32 cellular contexts compared by ENCODE assay signal in the genomic region with DNA sequence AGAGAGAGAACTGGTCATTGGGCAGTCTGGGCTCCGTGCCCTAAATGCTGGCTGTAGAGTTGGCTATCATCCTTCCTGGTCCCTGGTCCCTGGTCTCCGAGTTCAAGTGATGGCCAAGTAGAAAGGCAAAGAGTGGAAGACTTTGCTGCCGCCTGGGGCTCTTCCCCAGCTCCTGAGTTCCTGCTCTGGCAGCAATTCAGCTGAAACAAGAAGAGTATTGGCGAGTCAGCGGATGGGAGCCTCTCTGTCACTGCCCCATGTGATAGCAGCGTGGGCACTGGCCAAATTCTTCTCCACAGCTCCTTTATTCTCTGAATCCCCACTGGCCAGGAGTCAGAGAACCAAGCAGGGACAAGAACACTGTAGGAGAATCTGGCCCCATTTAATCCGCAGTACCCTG.
DNase-seq lines count a peak whose midpoint lies in the region; ATAC-seq and TF ChIP-seq lines count a peak whose summit lies in the region.
"Had no signal": no experiment of that assay in that cellular context is flagged by ENCODE, and none has a peak within 500 bp of the region (broad histone marks: within the 10 kb centered on the region; RNA-seq: fewer than 3 reads in every experiment).

No MANE protein-coding gene starts in this region.

- no peak overlapping the region for H3K27ac Mint-ChIP-seq in stimulated activated naive CD8-positive, alpha-beta T cell treated with anti-CD3 and anti-CD28 coated beads, Interleukin-15, amount 100 ng/mL, for 72 hours
- H3K27ac Mint-ChIP-seq in activated CD8-positive, alpha-beta memory T cell treated with anti-CD3 and anti-CD28 coated beads, Interleukin-2, amount 10 ng/mL, durations not matched to agents 7 days and 5 days = no peak overlapping the region
- H3K27ac Mint-ChIP-seq: activated CD4-positive, alpha-beta T cell treated with anti-CD3 and anti-CD28 coated beads for 36 hours; activated T-cell treated with anti-CD3 and anti-CD28 coated beads, Interleukin-2, amount 50 U/mL, for 24 hours; CD8-positive, alpha-beta memory T cell; dendritic cell treated with granulocyte-macrophage colony-stimulating factor and Interleukin-4, amounts not matched to agents 40 ng/mL and 50 ng/mL, for 4 days; immature natural killer cell; naive thymus-derived CD8-positive, alpha-beta T cell; T-helper 17 cell had no signal

- H3K4me3 Mint-ChIP-seq in stimulated activated naive CD8-positive, alpha-beta T cell treated with anti-CD3 and anti-CD28 coated beads, Interleukin-15, amount 100 ng/mL, for 72 hours = no peak overlapping the region
- no peak overlapping the region for H3K4me3 Mint-ChIP-seq in activated CD8-positive, alpha-beta memory T cell treated with anti-CD3 and anti-CD28 coated beads, Interleukin-2, amount 10 ng/mL, durations not matched to agents 7 days and 5 days
- H3K4me3 Mint-ChIP-seq: activated CD4-positive, alpha-beta T cell treated with anti-CD3 and anti-CD28 coated beads for 36 hours; activated T-cell treated with anti-CD3 and anti-CD28 coated beads, Interleukin-2, amount 50 U/mL, for 24 hours; CD8-positive, alpha-beta memory T cell; dendritic cell treated with granulocyte-macrophage colony-stimulating factor and Interleukin-4, amounts not matched to agents 40 ng/mL and 50 ng/mL, for 4 days; immature natural killer cell; naive thymus-derived CD8-positive, alpha-beta T cell; T-helper 17 cell had no signal

- H3K4me3 ChIP-seq in dorsolateral prefrontal cortex (peak overlapping the region in 54 of 59 donors; percentile 3 to 62 (median 40)), testis (no peak overlapping the region)
- H3K4me3 ChIP-seq: adrenal gland, GM23248, K562, left lung, MG63, ovary, SK-N-MC, spleen, transverse colon had no signal

- H3K9me3 Mint-ChIP-seq in stimulated activated naive CD8-positive, alpha-beta T cell treated with anti-CD3 and anti-CD28 coated beads, Interleukin-15, amount 100 ng/mL, for 72 hours = no peaks in the 10 kb centered on the region
- H3K9me3 Mint-ChIP-seq in activated CD8-positive, alpha-beta memory T cell treated with anti-CD3 and anti-CD28 coated beads, Interleukin-2, amount 10 ng/mL, durations not matched to agents 7 days and 5 days (ENCODE audit: low read depth) = no peaks in the 10 kb centered on the region
- H3K9me3 Mint-ChIP-seq: activated T-cell treated with anti-CD3 and anti-CD28 coated beads, Interleukin-2, amount 50 U/mL, for 24 hours; dendritic cell treated with granulocyte-macrophage colony-stimulating factor and Interleukin-4, amounts not matched to agents 40 ng/mL and 50 ng/mL, for 4 days had no signal

- no peaks in the 10 kb centered on the region for H3K9me3 ChIP-seq in testis
- H3K9me3 ChIP-seq: adrenal gland, left lung, MG63, ovary, spleen, transverse colon had no signal

- H3K36me3 ChIP-seq in testis (ENCODE audit: low read depth, missing control alignments) = no peaks in the 10 kb centered on the region
- H3K36me3 ChIP-seq: adrenal gland, left lung, MG63, ovary, spleen, transverse colon had no signal

- H3K27ac ChIP-seq in dorsolateral prefrontal cortex = peak overlapping the region; percentile 33 to 96 (median 89)
- no peak overlapping the region for H3K27ac ChIP-seq in testis
- H3K27ac ChIP-seq: adrenal gland, GM23248, left lung, ovary, RWPE1, SK-N-MC, spleen, transverse colon had no signal

- ATAC-seq in stimulated activated naive CD8-positive, alpha-beta T cell treated with anti-CD3 and anti-CD28 coated beads, Interleukin-15, amount 100 ng/mL, for 72 hours = no peak
- no peak for ATAC-seq in activated CD8-positive, alpha-beta memory T cell treated with anti-CD3 and anti-CD28 coated beads, Interleukin-2, amount 10 ng/mL, durations not matched to agents 7 days and 5 days
- ATAC-seq: activated CD4-positive, alpha-beta T cell treated with anti-CD3 and anti-CD28 coated beads for 36 hours; K562; left lung; naive thymus-derived CD8-positive, alpha-beta T cell; right cardiac atrium; T-helper 17 cell had no signal

- no peak for TF ChIP-seq POLR2A in testis (IDR thresholded peaks at IDR 0.05)

- 43 to 48% methylated on average over 4 to 7 of the region's 7 CpGs for WGBS in testis, 2 donors

- CTCF ChIA-PET in activated CD8-positive, alpha-beta memory T cell treated with anti-CD3 and anti-CD28 coated beads, Interleukin-2, amount 10 ng/mL, durations not matched to agents 7 days and 5 days (lab: Charles Lee) = no interaction called here

- TF ChIP-seq CTCF in dorsolateral prefrontal cortex (IDR thresholded peaks at IDR 0.05 in 54 of 56, conservative IDR thresholded peaks at IDR 0.05 in 2 of 56; ENCODE audit: low read depth in 1 of 56, partially characterized antibody in 56 of 56) (peak in 43 of 56 donors; percentile 2 to 66 (median 37)), testis (IDR thresholded peaks at IDR 0.05) (no peak)

- no peaks in the 10 kb centered on the region for H3K4me1 Mint-ChIP-seq in stimulated activated naive CD8-positive, alpha-beta T cell treated with anti-CD3 and anti-CD28 coated beads, Interleukin-15, amount 100 ng/mL, for 72 hours
- H3K4me1 Mint-ChIP-seq in activated CD8-positive, alpha-beta memory T cell treated with anti-CD3 and anti-CD28 coated beads, Interleukin-2, amount 10 ng/mL, durations not matched to agents 7 days and 5 days = no peaks in the 10 kb centered on the region
- H3K4me1 Mint-ChIP-seq: activated CD4-positive, alpha-beta T cell treated with anti-CD3 and anti-CD28 coated beads for 36 hours; CD8-positive, alpha-beta memory T cell; immature natural killer cell; naive thymus-derived CD8-positive, alpha-beta T cell; T-helper 17 cell had no signal

- H3K36me3 Mint-ChIP-seq in activated CD8-positive, alpha-beta memory T cell treated with anti-CD3 and anti-CD28 coated beads, Interleukin-2, amount 10 ng/mL, durations not matched to agents 7 days and 5 days = no peaks in the 10 kb centered on the region
- H3K36me3 Mint-ChIP-seq: CD8-positive, alpha-beta memory T cell; immature natural killer cell; naive thymus-derived CD8-positive, alpha-beta T cell had no signal

- H3K27me3 Mint-ChIP-seq in stimulated activated naive CD8-positive, alpha-beta T cell treated with anti-CD3 and anti-CD28 coated beads, Interleukin-15, amount 100 ng/mL, for 72 hours = peaks cover 12% of the 10 kb centered on the region
- no peaks in the 10 kb centered on the region for H3K27me3 Mint-ChIP-seq in activated CD8-positive, alpha-beta memory T cell treated with anti-CD3 and anti-CD28 coated beads, Interleukin-2, amount 10 ng/mL, durations not matched to agents 7 days and 5 days
- H3K27me3 Mint-ChIP-seq: CD8-positive, alpha-beta memory T cell; T-helper 17 cell had no signal

- H3K27me3 ChIP-seq in dorsolateral prefrontal cortex (no peaks in the 10 kb centered on the region), testis (no peaks in the 10 kb centered on the region)
- H3K27me3 ChIP-seq: adrenal gland, left lung, ovary, transverse colon had no signal

- no peaks in the 10 kb centered on the region for H3K4me1 ChIP-seq in testis
- H3K4me1 ChIP-seq: adrenal gland, left lung, spleen, transverse colon had no signal

- DNase-seq in NCI-H510A treated with DMSO at 0.1 percent for 48 hours (lab: John Stamatoyannopoulos, UW) = peak; percentile 28
- DNase-seq in NCI-H510A (lab: John Stamatoyannopoulos, UW) = no peak
- peak; percentile 29 to 94 (median 89) for DNase-seq in dorsolateral prefrontal cortex
- peak; percentile 98 for DNase-seq in medulla oblongata (ENCODE audit: extremely low spot score)
- peak; percentile 22 for DNase-seq in testis
- DNase-seq in stimulated activated naive CD8-positive, alpha-beta T cell treated with anti-CD3 and anti-CD28 coated beads, Interleukin-15, amount 100 ng/mL, for 72 hours = no peak
- DNase-seq in activated CD8-positive, alpha-beta memory T cell treated with anti-CD3 and anti-CD28 coated beads, Interleukin-2, amount 10 ng/mL, durations not matched to agents 7 days and 5 days = no peak
- no peak for DNase-seq in activated T-cell treated with anti-CD3 and anti-CD28 coated beads, Interleukin-2, amount 50 U/mL, for 1 hour
- DNase-seq: 8988T; activated CD4-positive, alpha-beta T cell treated with anti-CD3 and anti-CD28 coated beads for 36 hours; activated T-cell treated with anti-CD3 and anti-CD28 coated beads, Interleukin-2, amount 50 U/mL, for 24 hours; adrenal gland; CD8-positive, alpha-beta memory T cell; DMS153; GF-D8; GM23248; immature natural killer cell; left lung; MG63; naive thymus-derived CD8-positive, alpha-beta T cell; NCI-H524; ovary; spleen; stimulated activated CD4-positive, alpha-beta T cell treated with anti-CD3 and anti-CD28 coated beads, Interleukin-4, amount 100 ng/mL, for 4 hours; stimulated activated naive CD4-positive, alpha-beta T cell treated with Interleukin-2 at 50 U/mL for 16 hours; T-helper 17 cell; transverse colon had no signal

- intact Hi-C loops in dorsolateral prefrontal cortex (cut with DNase I) = loop anchor here (1.0 to 10.0 kb wide), 10 partner anchors 34 to 369 kb away; a partner anchor contains a TSS
- intact Hi-C loops in testis (cut with DNase I; ENCODE audit: low total_unique reads) = no loop called here

Comparison
In these comparisons a context has a peak if more than half of its experiments do, and no peak if none do; other contexts are left out.
1. DNase-seq: peak in NCI-H510A treated with DMSO at 0.1 percent for 48 hours (single experiment), dorsolateral prefrontal cortex (10 of 10), medulla oblongata (single experiment) and testis (single experiment); none in NCI-H510A (single experiment), stimulated activated naive CD8-positive, alpha-beta T cell treated with anti-CD3 and anti-CD28 coated beads, Interleukin-15, amount 100 ng/mL, for 72 hours (0 of 2), activated CD8-positive, alpha-beta memory T cell treated with anti-CD3 and anti-CD28 coated beads, Interleukin-2, amount 10 ng/mL, durations not matched to agents 7 days and 5 days (single experiment) and activated T-cell treated with anti-CD3 and anti-CD28 coated beads, Interleukin-2, amount 50 U/mL, for 1 hour (single experiment).
2. H3K27ac ChIP-seq: peak in dorsolateral prefrontal cortex (59 of 59); none in testis (0 of 2).
3. H3K4me3 ChIP-seq: peak in dorsolateral prefrontal cortex (54 of 59); none in testis (0 of 2).
4. CTCF ChIP-seq: peak in dorsolateral prefrontal cortex (43 of 56); none in testis (0 of 3).